Comparison of ENCODE assay signal across 27 cellular contexts in genomic region chr11:27356624-27357222, GRCh38.
"Had no signal": no experiment of that assay in that cellular context is flagged by ENCODE, and none has a peak within 500 bp of the region (broad histone marks: within the 10 kb centered on the region; RNA-seq: fewer than 3 reads in every experiment).

No MANE protein-coding gene starts in this region.

- H3K36me3 ChIP-seq: cardiac muscle cell had no signal

- H3K27me3 ChIP-seq: cardiac muscle cell, MG63 had no signal

- DNase-seq: activated CD4-positive, alpha-beta T cell treated with anti-CD3 and anti-CD28 coated beads, Interleukin-2, amount 10 ng/mL, durations not matched to agents 24 days and 14 days; activated CD4-positive, alpha-beta T cell treated with anti-CD3 and anti-CD28 coated beads, Interleukin-2, amount 50 U/mL, for 4 hours; activated CD8-positive, alpha-beta T cell treated with anti-CD3 and anti-CD28 coated beads for 36 hours; activated effector memory CD4-positive, alpha-beta T cell treated with anti-CD3 and anti-CD28 coated beads, Interleukin-2, amount 50 U/mL, for 16 hours; activated naive CD4-positive, alpha-beta T cell; activated naive CD4-positive, alpha-beta T cell treated with anti-CD3 and anti-CD28 coated beads, Interleukin-2, amount 50 U/mL, for 16 hours; activated naive CD8-positive, alpha-beta T cell treated with anti-CD3 and anti-CD28 coated beads for 36 hours; activated T-cell treated with anti-CD3 and anti-CD28 coated beads, Interleukin-2, amount 50 U/mL, for 1 hour; activated T-cell treated with anti-CD3 and anti-CD28 coated beads, Interleukin-2, amount 50 U/mL, for 72 hours; amniotic stem cell; aorta; Kasumi-1; MG63; MV-4-11; NCI-H1436 treated with DMSO at 0.1 percent for 48 hours; NCI-H1694 treated with DMSO at 0.1 percent for 48 hours; NCI-H2171; NCI-H510A; NCI-H526; OCI-M1; Right ventricle myocardium superior; SW 1271; T-helper 1 cell; T-helper 2 cell; T-helper 9 cell had no signal

- H3K27ac ChIP-seq: cardiac muscle cell had no signal

- H3K4me3 ChIP-seq: cardiac muscle cell, MG63 had no signal

- ATAC-seq: activated CD8-positive, alpha-beta T cell treated with anti-CD3 and anti-CD28 coated beads for 36 hours; activated T-cell treated with anti-CD3 and anti-CD28 coated beads, Interleukin-2, amount 50 U/mL, for 72 hours; activated T-helper 17 cell treated with anti-CD3 and anti-CD28 coated beads, Interleukin-2, amount 50 U/mL, for 72 hours had no signal

- H3K9me3 ChIP-seq: MG63 had no signal
